In the genomic region with DNA sequence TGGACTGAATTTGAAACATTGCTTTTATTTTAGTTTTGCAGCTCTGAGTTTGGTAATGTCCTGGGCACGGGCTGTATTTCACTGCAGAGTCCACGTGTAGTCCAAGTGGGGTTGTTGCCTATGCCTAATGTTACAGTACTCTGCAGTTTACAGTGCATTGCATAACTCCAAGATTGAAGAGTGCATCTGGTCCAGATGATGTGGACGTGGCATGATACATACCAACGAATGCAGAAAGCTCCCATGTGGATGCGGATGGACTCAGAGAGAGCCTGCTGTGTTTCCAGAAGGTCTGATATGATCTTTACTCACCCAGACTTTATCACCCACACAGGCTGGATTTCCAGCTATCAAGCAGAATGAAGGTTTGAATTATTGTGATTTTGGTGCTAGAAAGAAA, we compare ENCODE assay signal across 21 cellular contexts. TPM values are rescaled to one million over a fixed set of nuclear protein-coding genes. Genes with fewer than 3 reads are reported as not detected.
DNase-seq lines count a peak whose midpoint lies in the region; ATAC-seq, FAIRE-seq and TF ChIP-seq lines count a peak whose summit lies in the region.
"Had no signal": no experiment of that assay in that cellular context is flagged by ENCODE, and none has a peak within 500 bp of the region (broad histone marks: within the 10 kb centered on the region; RNA-seq: fewer than 3 reads in every experiment).

No MANE protein-coding gene starts in this region.

- H3K9me2 ChIP-seq in SK-N-SH = no peaks in the 10 kb centered on the region

- TF ChIP-seq RAD21 in SK-N-SH (IDR thresholded peaks at IDR 0.05; ENCODE audit: low read length) = no peak

- no peak overlapping the region for H3K4me2 ChIP-seq in SK-N-SH
- H3K4me2 ChIP-seq: A549, GM23338 had no signal

- H4K20me1 ChIP-seq in SK-N-SH (ENCODE audit: insufficient read depth) = no peaks in the 10 kb centered on the region

- H3K27me3 ChIP-seq in SK-N-SH (ENCODE audit: insufficient read depth) (no peaks in the 10 kb centered on the region), left lung (no peaks in the 10 kb centered on the region)

- DNase-seq in EH (ENCODE audit: low read depth) (peak; percentile 27), SK-N-SH (peak; percentile 54), fibroblast of mammary gland (ENCODE audit: low read depth) (peak; percentile 7), HTR-8/SVneo (ENCODE audit: insufficient read length, low spot score) (no peak), left lung (no peak)
- no peak for DNase-seq in stimulated activated CD8-positive, alpha-beta memory T cell treated with anti-CD3 and anti-CD28 coated beads, Interleukin-4, amount 100 ng/mL, for 48 hours
- DNase-seq: Calu3, DMS79 treated with DMSO at 0.1 percent for 48 hours, H9, NCI-H1105, NCI-H146, NCI-H1930, NCI-H2107, NCI-H524, NCI-H748 treated with DMSO at 0.1 percent for 48 hours, T-helper 1 cell had no signal

- no peaks in the 10 kb centered on the region for H3K36me3 ChIP-seq in SK-N-SH (replicated peaks in 1 of 2; ENCODE audit: control insufficient read depth in 1 of 2, insufficient read depth in 2 of 2, low read length in 1 of 2)
- H3K36me3 ChIP-seq in left lung = no peaks in the 10 kb centered on the region

- no peaks in the 10 kb centered on the region for H3F3A ChIP-seq in SK-N-SH (replicated peaks; ENCODE audit: insufficient read depth)

- POLR2A ChIA-PET in SK-N-SH (lab: Yijun Ruan, JAX) = no interaction called here

- ATAC-seq in left lung (no peak), GM21360 (IDR thresholded peaks at IDR 0.05; ENCODE audit: unreplicated experiment) (no peak)
- ATAC-seq: A549, GM23338 had no signal

- H3K4me1 ChIP-seq in SK-N-SH (ENCODE audit: control insufficient read depth in 1 of 2, insufficient read depth in 2 of 2, low read depth in 1 of 2, low read length in 1 of 2) = peaks cover 0 to 4% of the 10 kb centered on the region in 2 experiments; a peak in 1 of 4 replicates
- no peaks in the 10 kb centered on the region for H3K4me1 ChIP-seq in left lung

- H3K9ac ChIP-seq in SK-N-SH = no peak overlapping the region

- H3K9me3 ChIP-seq in SK-N-SH = no peaks in the 10 kb centered on the region
- H3K9me3 ChIP-seq in left lung = no peaks in the 10 kb centered on the region
- H3K9me3 ChIP-seq: A549 had no signal

- 74% methylated on average over 5 of the region's 5 CpGs for WGBS in SK-N-SH (ENCODE audit: low lambda C conversion rate)

- intact Hi-C loops in left lung (cut with DNase I) = no loop called here

- TF ChIP-seq EP300 in SK-N-SH (IDR thresholded peaks at IDR 0.05; ENCODE audit: borderline replicate concordance in 1 of 2, low read depth in 1 of 2, low read length in 1 of 2) = 0 out of 4 replicates have a peak, but pooled peaks of 1 of the 2 experiments have one; percentile 16

- TF ChIP-seq CTCF in SK-N-SH (IDR thresholded peaks at IDR 0.05) (no peak), fibroblast of mammary gland (conservative IDR thresholded peaks at IDR 0.05; ENCODE audit: control insufficient read depth, insufficient read depth, low read depth, low read length) (no peak), left lung (IDR thresholded peaks at IDR 0.05) (no peak)

- no peak overlapping the region for H3K4me3 ChIP-seq in SK-N-SH (ENCODE audit: low read depth in 2 of 2, low read length in 1 of 2)
- H3K4me3 ChIP-seq in fibroblast of mammary gland (ENCODE audit: control insufficient read depth, low read depth, low read length) = no peak overlapping the region
- H3K4me3 ChIP-seq in left lung = no peak overlapping the region
- H3K4me3 ChIP-seq: A549, GM23338 had no signal

- CTCF ChIA-PET in SK-N-SH (lab: Yijun Ruan, JAX) = interaction anchor here (1.7 kb wide), 1 partner anchor 10 kb away, joined by 5 read pairs; no protein-coding TSS in a partner anchor

- H3K27ac ChIP-seq in SK-N-SH (ENCODE audit: low read depth in 2 of 2, low read length in 1 of 2) = no peak overlapping the region
- no peak overlapping the region for H3K27ac ChIP-seq in left lung
- H3K27ac ChIP-seq: A549, HL-60 had no signal

- H3K79me2 ChIP-seq in SK-N-SH (ENCODE audit: insufficient read depth) = no peaks in the 10 kb centered on the region

- no peak for FAIRE-seq in HTR-8/SVneo (lab: Jason Lieb, UNC)
- FAIRE-seq: A549, GM18507 had no signal

- H2AFZ ChIP-seq in SK-N-SH (ENCODE audit: low read depth) = no peak overlapping the region

TF ChIP-seq in SK-N-SH, 30 proteins besides CTCF, POLR2A, EP300 and RAD21:
- TF ChIP-seq RCOR1 (IDR thresholded peaks at IDR 0.05; ENCODE audit: low read length) = peak; percentile 49; the same call in 1 of the 2 replicates
- peak; percentile 52; the same call in 1 of the 2 replicates for TF ChIP-seq FOXJ3 (CRISPR knock-in tag; IDR thresholded peaks at IDR 0.05)
- TF ChIP-seq GATA2 (CRISPR knock-in tag; IDR thresholded peaks at IDR 0.05) = peak; percentile 82
- no peak for TF ChIP-seq POLR2AphosphoS5 (IDR thresholded peaks at IDR 0.05; ENCODE audit: low read depth, low read length)

RNA-seq across cellular contexts. Expression of gene CCDC68, which starts 44.4 kb away (rescaled TPM):
- not detected in 2 replicates for polyA plus RNA-seq in SK-N-SH (2012; rRNA removed)
- 0.01 TPM in 1 of 2 replicates, not detected in the other for polyA plus RNA-seq in SK-N-SH (2012; cell fraction: cytosol; rRNA removed)
- polyA plus RNA-seq in SK-N-SH (2012; cell fraction: nucleus; rRNA removed) = not detected in 2 replicates
- 10 to 100 TPM; 13.8 to 16.1 TPM for total RNA-seq in left lung
- total RNA-seq: H9 had no signal

Comparison
In these comparisons a context has a peak if more than half of its experiments do, and no peak if none do; other contexts are left out.
1. DNase-seq: peak in EH (single experiment), SK-N-SH (single experiment) and fibroblast of mammary gland (single experiment); none in stimulated activated CD8-positive, alpha-beta memory T cell treated with anti-CD3 and anti-CD28 coated beads, Interleukin-4, amount 100 ng/mL, for 48 hours (single experiment), HTR-8/SVneo (single experiment) and left lung (0 of 2).